Comparison of ENCODE assay signal across 18 cellular contexts in the genomic region with DNA sequence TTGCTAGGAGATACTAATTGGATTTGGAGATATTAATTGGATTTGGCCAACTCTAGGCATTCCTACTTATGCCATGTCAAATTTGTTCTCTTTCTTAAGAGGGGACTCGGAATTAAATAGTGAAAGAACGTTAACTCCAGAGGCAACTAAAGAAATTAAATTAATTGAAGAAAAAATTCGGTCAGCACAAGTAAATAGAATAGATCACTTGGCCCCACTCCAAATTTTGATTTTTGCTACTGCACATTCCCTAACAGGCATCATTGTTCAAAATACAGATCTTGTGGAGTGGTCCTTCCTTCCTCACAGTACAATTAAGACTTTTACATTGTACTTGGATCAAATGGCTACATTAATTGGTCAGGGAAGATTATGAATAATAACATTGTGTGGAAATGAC. TPM values are rescaled to one million over a fixed set of nuclear protein-coding genes. Genes with fewer than 3 reads are reported as not detected.
"Had no signal": no experiment of that assay in that cellular context is flagged by ENCODE, and none has a peak within 500 bp of the region (broad histone marks: within the 10 kb centered on the region; RNA-seq: fewer than 3 reads in every experiment).

No MANE protein-coding gene starts in this region.

RNA-seq across cellular contexts. Expression of a gene that starts 37.6 kb away (rescaled TPM):
- total RNA-seq: kidney epithelial cell; left ventricle myocardium inferior; lower leg skin; mucosa of gallbladder; naive thymus-derived CD8-positive, alpha-beta T cell; occipital lobe; osteocyte; posterior vena cava; psoas muscle; right atrium auricular region; right lobe of liver; skeletal muscle tissue; smooth muscle cell; temporal lobe; tibial nerve; upper lobe of left lung; urinary bladder; vagina had no signal
- polyA plus RNA-seq: naive thymus-derived CD8-positive, alpha-beta T cell; psoas muscle; smooth muscle cell; urinary bladder had no signal
